Comparison of ENCODE assay signal across 1 cellular context in genomic region chr22:42624551-42625106, GRCh38.
TF ChIP-seq lines count a peak whose summit lies in the region.

No MANE protein-coding gene starts in this region.

TF ChIP-seq in GM23338, 12 proteins besides CTCF, POLR2A, EP300 and RAD21 (continued from another document):
- TF ChIP-seq ZNF462 (CRISPR knock-in tag; IDR thresholded peaks at IDR 0.05) (no peak), CREB1 (CRISPR knock-in tag; IDR thresholded peaks at IDR 0.05; ENCODE audit: low read depth) (no peak), EZH2 (IDR thresholded peaks at IDR 0.05; ENCODE audit: low read depth, unreplicated experiment) (no peak)
- TF ChIP-seq, protein P1, sequence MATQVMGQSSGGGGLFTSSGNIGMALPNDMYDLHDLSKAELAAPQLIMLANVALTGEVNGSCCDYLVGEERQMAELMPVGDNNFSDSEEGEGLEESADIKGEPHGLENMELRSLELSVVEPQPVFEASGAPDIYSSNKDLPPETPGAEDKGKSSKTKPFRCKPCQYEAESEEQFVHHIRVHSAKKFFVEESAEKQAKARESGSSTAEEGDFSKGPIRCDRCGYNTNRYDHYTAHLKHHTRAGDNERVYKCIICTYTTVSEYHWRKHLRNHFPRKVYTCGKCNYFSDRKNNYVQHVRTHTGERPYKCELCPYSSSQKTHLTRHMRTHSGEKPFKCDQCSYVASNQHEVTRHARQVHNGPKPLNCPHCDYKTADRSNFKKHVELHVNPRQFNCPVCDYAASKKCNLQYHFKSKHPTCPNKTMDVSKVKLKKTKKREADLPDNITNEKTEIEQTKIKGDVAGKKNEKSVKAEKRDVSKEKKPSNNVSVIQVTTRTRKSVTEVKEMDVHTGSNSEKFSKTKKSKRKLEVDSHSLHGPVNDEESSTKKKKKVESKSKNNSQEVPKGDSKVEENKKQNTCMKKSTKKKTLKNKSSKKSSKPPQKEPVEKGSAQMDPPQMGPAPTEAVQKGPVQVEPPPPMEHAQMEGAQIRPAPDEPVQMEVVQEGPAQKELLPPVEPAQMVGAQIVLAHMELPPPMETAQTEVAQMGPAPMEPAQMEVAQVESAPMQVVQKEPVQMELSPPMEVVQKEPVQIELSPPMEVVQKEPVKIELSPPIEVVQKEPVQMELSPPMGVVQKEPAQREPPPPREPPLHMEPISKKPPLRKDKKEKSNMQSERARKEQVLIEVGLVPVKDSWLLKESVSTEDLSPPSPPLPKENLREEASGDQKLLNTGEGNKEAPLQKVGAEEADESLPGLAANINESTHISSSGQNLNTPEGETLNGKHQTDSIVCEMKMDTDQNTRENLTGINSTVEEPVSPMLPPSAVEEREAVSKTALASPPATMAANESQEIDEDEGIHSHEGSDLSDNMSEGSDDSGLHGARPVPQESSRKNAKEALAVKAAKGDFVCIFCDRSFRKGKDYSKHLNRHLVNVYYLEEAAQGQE (IDR thresholded peaks at IDR 0.05; ENCODE audit: unreplicated experiment), result no peak
